In genomic region chr5:128084228-128085167, GRCh38 we compare ENCODE assay signal across 1 cellular context.
TF ChIP-seq lines count a peak whose summit lies in the region.

No MANE protein-coding gene starts in this region.

TF ChIP-seq in HEK293, 187 proteins besides CTCF, POLR2A, EP300 and RAD21 (continued from another document and continues in another):
- peak; percentile 96 for TF ChIP-seq PRDM10 (tag by site-specific recombination; IDR thresholded peaks at IDR 0.05)
- peak; percentile 91; the same call in 1 of the 2 replicates for TF ChIP-seq MZF1 (tag by site-specific recombination; IDR thresholded peaks at IDR 0.05; ENCODE audit: borderline replicate concordance)
- peak; percentile 45 for TF ChIP-seq PRDM1 (tag by site-specific recombination; IDR thresholded peaks at IDR 0.05)
- no peak for TF ChIP-seq ZNF585B (tag by site-specific recombination; IDR thresholded peaks at IDR 0.05)
- TF ChIP-seq GLIS2 (tag by site-specific recombination; IDR thresholded peaks at IDR 0.05) = 0 out of 2 replicates have a peak, but pooled peaks have one; percentile 48
- TF ChIP-seq ZNF341 (tag by site-specific recombination; IDR thresholded peaks at IDR 0.05; ENCODE audit: low read depth) = peak; percentile 88
- no peak for TF ChIP-seq ZNF660 (tag by site-specific recombination; IDR thresholded peaks at IDR 0.05)
- TF ChIP-seq, protein P1, sequence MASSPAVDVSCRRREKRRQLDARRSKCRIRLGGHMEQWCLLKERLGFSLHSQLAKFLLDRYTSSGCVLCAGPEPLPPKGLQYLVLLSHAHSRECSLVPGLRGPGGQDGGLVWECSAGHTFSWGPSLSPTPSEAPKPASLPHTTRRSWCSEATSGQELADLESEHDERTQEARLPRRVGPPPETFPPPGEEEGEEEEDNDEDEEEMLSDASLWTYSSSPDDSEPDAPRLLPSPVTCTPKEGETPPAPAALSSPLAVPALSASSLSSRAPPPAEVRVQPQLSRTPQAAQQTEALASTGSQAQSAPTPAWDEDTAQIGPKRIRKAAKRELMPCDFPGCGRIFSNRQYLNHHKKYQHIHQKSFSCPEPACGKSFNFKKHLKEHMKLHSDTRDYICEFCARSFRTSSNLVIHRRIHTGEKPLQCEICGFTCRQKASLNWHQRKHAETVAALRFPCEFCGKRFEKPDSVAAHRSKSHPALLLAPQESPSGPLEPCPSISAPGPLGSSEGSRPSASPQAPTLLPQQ (tag by site-specific recombination; IDR thresholded peaks at IDR 0.05) = peak; percentile 73; the same call in 1 of the 2 replicates
- no peak for TF ChIP-seq KLF9 (tag by site-specific recombination; IDR thresholded peaks at IDR 0.05; ENCODE audit: low read depth)
- TF ChIP-seq ZSCAN5A (tag by site-specific recombination; IDR thresholded peaks at IDR 0.05) = peak; percentile 43; the same call in 1 of the 2 replicates
- no peak; the same call in 1 of the 2 replicates for TF ChIP-seq ZFP37 (tag by site-specific recombination; IDR thresholded peaks at IDR 0.05)
- no peak for TF ChIP-seq SP3 (tag by site-specific recombination; IDR thresholded peaks at IDR 0.05)
- TF ChIP-seq ZNF350 (tag by site-specific recombination; IDR thresholded peaks at IDR 0.05) = no peak
- TF ChIP-seq HOXD13 (CRISPR knock-in tag; IDR thresholded peaks at IDR 0.05; ENCODE audit: borderline replicate concordance) = no peak
- peak; percentile 40; the same call in 1 of the 2 replicates for TF ChIP-seq EGR2 (tag by site-specific recombination; IDR thresholded peaks at IDR 0.05; ENCODE audit: low read depth)
- TF ChIP-seq, protein P2, sequence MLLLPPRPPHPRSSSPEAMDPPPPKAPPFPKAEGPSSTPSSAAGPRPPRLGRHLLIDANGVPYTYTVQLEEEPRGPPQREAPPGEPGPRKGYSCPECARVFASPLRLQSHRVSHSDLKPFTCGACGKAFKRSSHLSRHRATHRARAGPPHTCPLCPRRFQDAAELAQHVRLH (tag by site-specific recombination; IDR thresholded peaks at IDR 0.05) = 0 out of 2 replicates have a peak, but pooled peaks have one; percentile 10
- peak; percentile 54 for TF ChIP-seq ZNF76 (tag by site-specific recombination; IDR thresholded peaks at IDR 0.05; ENCODE audit: borderline replicate concordance, low read depth)
- peak; percentile 98 for TF ChIP-seq ZNF600 (tag by site-specific recombination; IDR thresholded peaks at IDR 0.05)
- TF ChIP-seq HIC1 (tag by site-specific recombination; IDR thresholded peaks at IDR 0.05) = peak; percentile 60
- no peak for TF ChIP-seq ZNF146 (tag by site-specific recombination; IDR thresholded peaks at IDR 0.05)
- TF ChIP-seq ZNF777 (tag by site-specific recombination; IDR thresholded peaks at IDR 0.05; ENCODE audit: borderline replicate concordance) = peak; percentile 57; the same call in 1 of the 2 replicates
- TF ChIP-seq, protein P3, sequence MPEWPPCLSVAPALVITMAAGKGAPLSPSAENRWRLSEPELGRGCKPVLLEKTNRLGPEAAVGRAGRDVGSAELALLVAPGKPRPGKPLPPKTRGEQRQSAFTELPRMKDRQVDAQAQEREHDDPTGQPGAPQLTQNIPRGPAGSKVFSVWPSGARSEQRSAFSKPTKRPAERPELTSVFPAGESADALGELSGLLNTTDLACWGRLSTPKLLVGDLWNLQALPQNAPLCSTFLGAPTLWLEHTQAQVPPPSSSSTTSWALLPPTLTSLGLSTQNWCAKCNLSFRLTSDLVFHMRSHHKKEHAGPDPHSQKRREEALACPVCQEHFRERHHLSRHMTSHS (tag by site-specific recombination; IDR thresholded peaks at IDR 0.05) = no peak
- no peak for TF ChIP-seq OVOL3 (tag by site-specific recombination; IDR thresholded peaks at IDR 0.05)
- TF ChIP-seq ZSCAN30 (tag by site-specific recombination; IDR thresholded peaks at IDR 0.05) = peak; percentile 69
- TF ChIP-seq ZXDB (tag by site-specific recombination; IDR thresholded peaks at IDR 0.05) = peak; percentile 49; the same call in 1 of the 2 replicates
- TF ChIP-seq ZBTB1 (tag by site-specific recombination; IDR thresholded peaks at IDR 0.05) = no peak
- TF ChIP-seq ZNF10 (tag by site-specific recombination; IDR thresholded peaks at IDR 0.05) = no peak
- no peak for TF ChIP-seq SALL2 (tag by site-specific recombination; IDR thresholded peaks at IDR 0.05; ENCODE audit: borderline replicate concordance)
- TF ChIP-seq ZFHX2 (tag by site-specific recombination; conservative IDR thresholded peaks at IDR 0.05) = peak; percentile 60
- TF ChIP-seq, protein P4, sequence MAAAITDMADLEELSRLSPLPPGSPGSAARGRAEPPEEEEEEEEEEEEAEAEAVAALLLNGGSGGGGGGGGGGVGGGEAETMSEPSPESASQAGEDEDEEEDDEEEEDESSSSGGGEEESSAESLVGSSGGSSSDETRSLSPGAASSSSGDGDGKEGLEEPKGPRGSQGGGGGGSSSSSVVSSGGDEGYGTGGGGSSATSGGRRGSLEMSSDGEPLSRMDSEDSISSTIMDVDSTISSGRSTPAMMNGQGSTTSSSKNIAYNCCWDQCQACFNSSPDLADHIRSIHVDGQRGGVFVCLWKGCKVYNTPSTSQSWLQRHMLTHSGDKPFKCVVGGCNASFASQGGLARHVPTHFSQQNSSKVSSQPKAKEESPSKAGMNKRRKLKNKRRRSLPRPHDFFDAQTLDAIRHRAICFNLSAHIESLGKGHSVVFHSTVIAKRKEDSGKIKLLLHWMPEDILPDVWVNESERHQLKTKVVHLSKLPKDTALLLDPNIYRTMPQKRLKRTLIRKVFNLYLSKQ (tag by site-specific recombination; IDR thresholded peaks at IDR 0.05; ENCODE audit: borderline replicate concordance) = no peak
- peak; percentile 45 for TF ChIP-seq SP2 (tag by site-specific recombination; IDR thresholded peaks at IDR 0.05)
- 0 out of 2 replicates have a peak, but pooled peaks have one; percentile 52 for TF ChIP-seq GLI4 (tag by site-specific recombination; IDR thresholded peaks at IDR 0.05)
- no peak for TF ChIP-seq ZNF24 (tag by site-specific recombination; IDR thresholded peaks at IDR 0.05)
- no peak for TF ChIP-seq ZNF280C (tag by site-specific recombination; IDR thresholded peaks at IDR 0.05)
- no peak for TF ChIP-seq ZNF214 (tag by site-specific recombination; IDR thresholded peaks at IDR 0.05; ENCODE audit: borderline replicate concordance)
- TF ChIP-seq ZNF629 (tag by site-specific recombination; IDR thresholded peaks at IDR 0.05) = no peak
- TF ChIP-seq ZFP69B (tag by site-specific recombination; IDR thresholded peaks at IDR 0.05) = no peak; the same call in 1 of the 2 replicates
- TF ChIP-seq WT1 (tag by site-specific recombination; IDR thresholded peaks at IDR 0.05) = no peak
- TF ChIP-seq ZEB2 (tag by site-specific recombination; IDR thresholded peaks at IDR 0.05) = peak; percentile 71; the same call in 1 of the 2 replicates
- TF ChIP-seq ZNF843 (tag by site-specific recombination; IDR thresholded peaks at IDR 0.05) = no peak
- TF ChIP-seq KLF10 (tag by site-specific recombination; IDR thresholded peaks at IDR 0.05) = no peak
- TF ChIP-seq ZNF518A (tag by site-specific recombination; conservative IDR thresholded peaks at IDR 0.05; ENCODE audit: low read depth) = no peak
- no peak for TF ChIP-seq GFI1B (tag by site-specific recombination; IDR thresholded peaks at IDR 0.05)
